In genomic region chr3:35187908-35188307, GRCh38 we compare ENCODE assay signal across 25 cellular contexts.
"Had no signal": no experiment of that assay in that cellular context is flagged by ENCODE, and none has a peak within 500 bp of the region (broad histone marks: within the 10 kb centered on the region; RNA-seq: fewer than 3 reads in every experiment).

No MANE protein-coding gene starts in this region.

- FAIRE-seq: endometrium, frontal cortex, keratinocyte, pancreas had no signal

- H3K27me3 ChIP-seq: esophagus squamous epithelium, neutrophil, pancreas, suprapubic skin, transverse colon, upper lobe of right lung, uterus had no signal

- H3K4me2 ChIP-seq: smooth muscle cell had no signal

- H3K36me3 ChIP-seq: esophagus squamous epithelium, neutrophil, pancreas, suprapubic skin, transverse colon, upper lobe of right lung, uterus had no signal

- DNase-seq: cortex of kidney; effector memory CD8-positive, alpha-beta T cell; erythroblast; esophagus squamous epithelium; naive B cell; pancreas; stimulated activated CD4-positive, alpha-beta T cell treated with anti-CD3 and anti-CD28 coated beads, Interleukin-12 subunit alpha, Interleukin-12 subunit beta, amount 100 ng/mL, for 4 hours; stimulated activated CD4-positive, alpha-beta T cell treated with anti-CD3 and anti-CD28 coated beads, Interleukin-1b, Interleukin-23, amount 100 ng/mL, for 48 hours; stimulated activated CD4-positive, alpha-beta T cell treated with anti-CD3 and anti-CD28 coated beads, Interleukin-4, amount 100 ng/mL, for 1 hour; stimulated activated CD8-positive, alpha-beta memory T cell treated with anti-CD3 and anti-CD28 coated beads, Interleukin-4, amount 100 ng/mL, for 48 hours; stimulated activated naive CD4-positive, alpha-beta T cell; stimulated activated naive CD8-positive, alpha-beta T cell treated with anti-CD3 and anti-CD28 coated beads, Interleukin-15, amount 100 ng/mL, for 72 hours; transverse colon; upper lobe of right lung; uterus had no signal

- H3K4me1 ChIP-seq: pancreas, suprapubic skin, transverse colon, upper lobe of right lung, uterus had no signal

- H3K9me3 ChIP-seq: neutrophil, pancreas, suprapubic skin, transverse colon, upper lobe of right lung, uterus had no signal

- ATAC-seq: effector memory CD8-positive, alpha-beta T cell; left lobe of liver; natural killer cell treated with Interleukin-12 subunit alpha and Interleukin-12 subunit beta and Interleukin-15 and Interleukin-18, amount 100 ng/mL, for 72 hours; pancreas; sciatic nerve; stimulated activated naive CD8-positive, alpha-beta T cell treated with anti-CD3 and anti-CD28 coated beads, Interleukin-15, amount 100 ng/mL, for 72 hours; upper lobe of right lung had no signal

- H3K27ac ChIP-seq: esophagus squamous epithelium, neutrophil, pancreas, suprapubic skin, transverse colon, upper lobe of right lung, uterus had no signal

- H3K4me3 ChIP-seq: esophagus squamous epithelium, lung, pancreas, smooth muscle cell, suprapubic skin, transverse colon, upper lobe of right lung, uterus had no signal
